Comparison of ENCODE assay signal across 8 cellular contexts in genomic region chr20:47319517-47320252, GRCh38. TPM values are rescaled to one million over a fixed set of nuclear protein-coding genes. Genes with fewer than 3 reads are reported as not detected.
DNase-seq lines count a peak whose midpoint lies in the region; ATAC-seq, FAIRE-seq and TF ChIP-seq lines count a peak whose summit lies in the region.

No MANE protein-coding gene starts in this region.

- H3K4me3 ChIP-seq in HCT116 (replicated peaks in 1 of 2; ENCODE audit: low read depth in 1 of 2, low read length in 2 of 2), result peak overlapping the region; percentile 41 to 51
- H3K4me3 ChIP-seq in neuronal stem cell (ENCODE audit: low read length in 2 of 2), result peak overlapping the region in 1 of 2 donors; percentile 33

- no peak overlapping the region for H3K14ac ChIP-seq in neuronal stem cell (ENCODE audit: low read length)

- H2AFZ ChIP-seq in HCT116 (ENCODE audit: low read depth, low read length, poor library complexity, severe bottlenecking) (no peak overlapping the region), neuronal stem cell (ENCODE audit: low read length) (peak overlapping the region; percentile 12)

- BruUV-seq in HCT116 (replicated peaks; lab: Mats Ljungman, UMichigan), result no TSS peak

- RAD21 ChIA-PET in HCT116 (lab: Charles Lee; ENCODE audit: low non-redundant PET in 1 of 2, low total read pairs in 2 of 2, uncharacterized antibody in 2 of 2, unreplicated experiment in 2 of 2), result interaction anchor here in 1 of 2 experiments (0.5 to 0.6 kb wide), 4 partner anchors 35 to 62 kb away, joined by 3 read pairs; partner anchors contain the start of gene ZMYND8

- no peak overlapping the region for H2BK12ac ChIP-seq in neuronal stem cell (ENCODE audit: low read length)

- H3K27me3 Mint-ChIP-seq in activated CD8-positive, alpha-beta T cell treated with anti-CD3 and anti-CD28 coated beads, Interleukin-2, amount 10 ng/mL, durations not matched to agents 7 days and 5 days (ENCODE audit: low read depth), result no peaks in the 10 kb centered on the region

- H3K4ac ChIP-seq in neuronal stem cell (ENCODE audit: low read length), result no peak overlapping the region

- FAIRE-seq in A204.1 (lab: Jason Lieb, UNC), result peak; percentile 40

- no CpG with 5 or more reads among the region's 17 CpGs for WGBS in neuronal stem cell (ENCODE audit: extremely low coverage in 2 of 2, insufficient read length in 2 of 2, insufficient replicate concordance in 1 of 2), 2 donors

- H3K4me1 Mint-ChIP-seq in activated CD8-positive, alpha-beta T cell treated with anti-CD3 and anti-CD28 coated beads, Interleukin-2, amount 10 ng/mL, durations not matched to agents 7 days and 5 days (ENCODE audit: low read depth), result peaks cover 60% of the 10 kb centered on the region

- POLR2A ChIA-PET in HCT116 (lab: Charles Lee), result interaction anchor here (0.6 to 1.5 kb wide), 6 partner anchors 8 to 72 kb away, joined by 3 to 11 read pairs (median 4); no protein-coding TSS in a partner anchor
- POLR2A ChIA-PET in activated CD8-positive, alpha-beta T cell treated with anti-CD3 and anti-CD28 coated beads, Interleukin-2, amount 10 ng/mL, durations not matched to agents 7 days and 5 days (lab: Charles Lee), result interaction anchor here (1.0 kb wide), 1 partner anchor 182 kb away, joined by 3 read pairs; the partner anchor contains the start of gene NCOA3

- H3K79me1 ChIP-seq in neuronal stem cell (ENCODE audit: low read depth, low read length), result peaks cover 6% of the 10 kb centered on the region

- H3K27ac Mint-ChIP-seq in activated CD8-positive, alpha-beta T cell treated with anti-CD3 and anti-CD28 coated beads, Interleukin-2, amount 10 ng/mL, durations not matched to agents 7 days and 5 days, result peak overlapping the region; percentile 91

- H2BK5ac ChIP-seq in neuronal stem cell (ENCODE audit: low read length), result no peak overlapping the region

- peak; percentile 50 for ATAC-seq in HCT116
- ATAC-seq in activated CD8-positive, alpha-beta T cell treated with anti-CD3 and anti-CD28 coated beads, Interleukin-2, amount 10 ng/mL, durations not matched to agents 7 days and 5 days, result no peak
- ATAC-seq in foreskin keratinocyte, result peak; percentile 14
- ATAC-seq in GM18870 (IDR thresholded peaks at IDR 0.05; ENCODE audit: unreplicated experiment), result no peak
- no peak for ATAC-seq in HG03280 (IDR thresholded peaks at IDR 0.05; ENCODE audit: unreplicated experiment)

- no peaks in the 10 kb centered on the region for H4K20me1 ChIP-seq in HCT116 (ENCODE audit: insufficient read depth)

- H3K9me3 ChIP-seq in HCT116 (ENCODE audit: control insufficient read depth in 1 of 2, insufficient read depth in 1 of 2, low read depth in 1 of 2, low read length in 2 of 2), result no peaks in the 10 kb centered on the region
- no peaks in the 10 kb centered on the region for H3K9me3 ChIP-seq in neuronal stem cell (replicated peaks in 1 of 2; ENCODE audit: control insufficient read depth in 2 of 2, insufficient read depth in 1 of 2, low read depth in 1 of 2, low read length in 2 of 2)

- H3K36me3 ChIP-seq in HCT116 (ENCODE audit: control insufficient read depth in 1 of 2, insufficient read depth in 2 of 2, low read length in 2 of 2) (no peaks in the 10 kb centered on the region), neuronal stem cell (replicated peaks in 1 of 2; ENCODE audit: control insufficient read depth in 2 of 2, insufficient read depth in 2 of 2, low read length in 2 of 2) (peaks cover 0 to 35% of the 10 kb centered on the region in 2 donors)

- peaks cover 23% of the 10 kb centered on the region for H3K36me3 Mint-ChIP-seq in activated CD8-positive, alpha-beta T cell treated with anti-CD3 and anti-CD28 coated beads, Interleukin-2, amount 10 ng/mL, durations not matched to agents 7 days and 5 days (ENCODE audit: low read depth)

- H3K9ac ChIP-seq in HCT116 (ENCODE audit: low read length), result peak overlapping the region; percentile 80
- no peak overlapping the region for H3K9ac ChIP-seq in neuronal stem cell (ENCODE audit: low read depth, low read length, poor library complexity)

- H4K8ac ChIP-seq in neuronal stem cell (ENCODE audit: low read depth, low read length), result no peak overlapping the region

- peaks cover 94 to 99% of the 10 kb centered on the region in 2 experiments for H3K4me1 ChIP-seq in HCT116 (ENCODE audit: control insufficient read depth in 1 of 2, insufficient read depth in 2 of 2, low read length in 2 of 2)
- peaks cover 55% of the 10 kb centered on the region for H3K4me1 ChIP-seq in foreskin keratinocyte
- H3K4me1 ChIP-seq in neuronal stem cell (ENCODE audit: control insufficient read depth in 2 of 2, insufficient read depth in 1 of 2, low read depth in 1 of 2, low read length in 2 of 2), result peaks cover 37 to 51% of the 10 kb centered on the region in 2 donors

- no peak overlapping the region for H4K91ac ChIP-seq in neuronal stem cell (ENCODE audit: low read depth, low read length, poor library complexity)

- peak overlapping the region; percentile 68 for H3K18ac ChIP-seq in neuronal stem cell (ENCODE audit: low read length)

- CTCF ChIA-PET in HCT116 (lab: Charles Lee), result interaction anchor here (1.0 kb wide), 2 partner anchors 39 to 64 kb away, joined by 4 to 6 read pairs; no protein-coding TSS in a partner anchor
- CTCF ChIA-PET in activated CD8-positive, alpha-beta T cell treated with anti-CD3 and anti-CD28 coated beads, Interleukin-2, amount 10 ng/mL, durations not matched to agents 7 days and 5 days (lab: Charles Lee), result interaction anchor here (1.1 to 1.4 kb wide), 4 partner anchors 34 to 114 kb away, joined by 3 to 4 read pairs (median 3); no protein-coding TSS in a partner anchor

- TF ChIP-seq CTCF in HCT116 (IDR thresholded peaks at IDR 0.05 in 2 of 3, conservative IDR thresholded peaks at IDR 0.05 in 1 of 3; ENCODE audit: borderline replicate concordance in 1 of 3, insufficient read depth in 1 of 3, low read depth in 2 of 3, low read length in 2 of 3), result no peak
- no peak for TF ChIP-seq CTCF in foreskin keratinocyte (conservative IDR thresholded peaks at IDR 0.05)

- DNase-seq in HCT116 (ENCODE audit: low read depth, low spot score) (peak; percentile 78), foreskin keratinocyte (peak; percentile 63 to 80), neuronal stem cell (ENCODE audit: low spot score) (no peak), NCI-H446 treated with DMSO at 0.1 percent for 48 hours (lab: John Stamatoyannopoulos, UW) (no peak)
- DNase-seq in activated CD8-positive, alpha-beta T cell treated with anti-CD3 and anti-CD28 coated beads, Interleukin-2, amount 10 ng/mL, durations not matched to agents 7 days and 5 days, result no peak

- intact Hi-C loops in HCT116 (cut with micrococcal nuclease), result loop anchor here (2.0 to 5.0 kb wide), 4 partner anchors 41 to 117 kb away; no protein-coding TSS in a partner anchor

- peaks cover 95% of the 10 kb centered on the region for H3K79me2 ChIP-seq in HCT116 (ENCODE audit: insufficient read depth, low read length)

- no peak overlapping the region for H2AK5ac ChIP-seq in neuronal stem cell (ENCODE audit: low read depth, low read length)

- H3K9me3 Mint-ChIP-seq in activated CD8-positive, alpha-beta T cell treated with anti-CD3 and anti-CD28 coated beads, Interleukin-2, amount 10 ng/mL, durations not matched to agents 7 days and 5 days (ENCODE audit: insufficient read depth), result no peaks in the 10 kb centered on the region

- no peak for TF ChIP-seq POLR2A in HCT116 (IDR thresholded peaks at IDR 0.05; ENCODE audit: borderline replicate concordance, extremely low read depth, insufficient read depth, insufficient read length)

- no peak for TF ChIP-seq RAD21 in HCT116 (IDR thresholded peaks at IDR 0.05; ENCODE audit: low read depth)

- H3K4me2 ChIP-seq in HCT116 (ENCODE audit: low read length) (peak overlapping the region; percentile 88), neuronal stem cell (ENCODE audit: insufficient read depth, low read length, poor library complexity, severe bottlenecking) (no peak overlapping the region)

- no peak overlapping the region for H2BK15ac ChIP-seq in neuronal stem cell (ENCODE audit: low read length)

- no peak overlapping the region for H2BK120ac ChIP-seq in neuronal stem cell (ENCODE audit: low read depth, low read length)

- H3K27ac ChIP-seq in HCT116 (ENCODE audit: low read depth, low read length), result peak overlapping the region; percentile 92
- H3K27ac ChIP-seq in foreskin keratinocyte, result peak overlapping the region; percentile 96
- peak overlapping the region; percentile 80 for H3K27ac ChIP-seq in neuronal stem cell (replicated peaks; ENCODE audit: low read length)

- H3K27me3 ChIP-seq in HCT116 (ENCODE audit: insufficient read depth, low read length) (no peaks in the 10 kb centered on the region), foreskin keratinocyte (no peaks in the 10 kb centered on the region), neuronal stem cell (ENCODE audit: control insufficient read depth in 3 of 3, insufficient read depth in 3 of 3, low read depth in 1 of 3, low read length in 3 of 3) (no peaks in the 10 kb centered on the region)

- peak overlapping the region; percentile 49 for H3K4me3 Mint-ChIP-seq in activated CD8-positive, alpha-beta T cell treated with anti-CD3 and anti-CD28 coated beads, Interleukin-2, amount 10 ng/mL, durations not matched to agents 7 days and 5 days

- H3K9me2 ChIP-seq in HCT116 (ENCODE audit: insufficient read depth), result no peaks in the 10 kb centered on the region

- H3K23ac ChIP-seq in neuronal stem cell (ENCODE audit: low read depth, low read length, poor library complexity), result no peak overlapping the region

TF ChIP-seq in HCT116, 20 proteins besides CTCF, POLR2A, EP300 and RAD21 (continues in another document):
- no peak for TF ChIP-seq EZH2 (IDR thresholded peaks at IDR 0.05)
- TF ChIP-seq YY1 (IDR thresholded peaks at IDR 0.05; ENCODE audit: extremely low read depth, insufficient replicate concordance, low read depth, low read length), result peak; percentile 30
- peak; percentile 26; the same call in 1 of the 2 replicates for TF ChIP-seq ZFX (IDR thresholded peaks at IDR 0.05)
- TF ChIP-seq POLR2AphosphoS5 (IDR thresholded peaks at IDR 0.05; ENCODE audit: low read depth, low read length), result peak; percentile 65

RNA-seq across cellular contexts. Expression of gene ZMYND8, which starts 36.8 kb away (rescaled TPM):
- 29.0 TPM for total RNA-seq in HCT116 (2021; ENCODE audit: unreplicated experiment)
- polyA plus RNA-seq in HCT116 (2012), result 16.1 and 18.2 TPM in 2 replicates
- 10 to 100 TPM; 44.3 to 44.7 TPM for total RNA-seq in activated CD8-positive, alpha-beta T cell treated with anti-CD3 and anti-CD28 coated beads, Interleukin-2, amount 10 ng/mL, durations not matched to agents 7 days and 5 days
- total RNA-seq in foreskin keratinocyte, result 29.7 and 31.1 TPM in 2 replicates
- 7.9 and 9.1 TPM in 2 replicates for polyA plus RNA-seq in foreskin keratinocyte
- 44.7 TPM for polyA plus RNA-seq in neuronal stem cell (2013, experiment 1 of 2)
- polyA plus RNA-seq in neuronal stem cell (2013, experiment 2 of 2), result 45.0 TPM

Comparison
In these comparisons a context has a peak if more than half of its experiments do, and no peak if none do; other contexts are left out.
1. ATAC-seq: peak in HCT116 (single experiment) and foreskin keratinocyte (single experiment); none in activated CD8-positive, alpha-beta T cell treated with anti-CD3 and anti-CD28 coated beads, Interleukin-2, amount 10 ng/mL, durations not matched to agents 7 days and 5 days (single experiment), GM18870 (single experiment) and HG03280 (single experiment).
2. DNase-seq: peak in HCT116 (single experiment) and foreskin keratinocyte (2 of 2); none in activated CD8-positive, alpha-beta T cell treated with anti-CD3 and anti-CD28 coated beads, Interleukin-2, amount 10 ng/mL, durations not matched to agents 7 days and 5 days (single experiment), neuronal stem cell (single experiment) and NCI-H446 treated with DMSO at 0.1 percent for 48 hours (single experiment).
3. Peak in every context shown above with its lines, with median percentiles within 50 percentile points of each other: H3K27ac ChIP-seq.